In the genomic region with DNA sequence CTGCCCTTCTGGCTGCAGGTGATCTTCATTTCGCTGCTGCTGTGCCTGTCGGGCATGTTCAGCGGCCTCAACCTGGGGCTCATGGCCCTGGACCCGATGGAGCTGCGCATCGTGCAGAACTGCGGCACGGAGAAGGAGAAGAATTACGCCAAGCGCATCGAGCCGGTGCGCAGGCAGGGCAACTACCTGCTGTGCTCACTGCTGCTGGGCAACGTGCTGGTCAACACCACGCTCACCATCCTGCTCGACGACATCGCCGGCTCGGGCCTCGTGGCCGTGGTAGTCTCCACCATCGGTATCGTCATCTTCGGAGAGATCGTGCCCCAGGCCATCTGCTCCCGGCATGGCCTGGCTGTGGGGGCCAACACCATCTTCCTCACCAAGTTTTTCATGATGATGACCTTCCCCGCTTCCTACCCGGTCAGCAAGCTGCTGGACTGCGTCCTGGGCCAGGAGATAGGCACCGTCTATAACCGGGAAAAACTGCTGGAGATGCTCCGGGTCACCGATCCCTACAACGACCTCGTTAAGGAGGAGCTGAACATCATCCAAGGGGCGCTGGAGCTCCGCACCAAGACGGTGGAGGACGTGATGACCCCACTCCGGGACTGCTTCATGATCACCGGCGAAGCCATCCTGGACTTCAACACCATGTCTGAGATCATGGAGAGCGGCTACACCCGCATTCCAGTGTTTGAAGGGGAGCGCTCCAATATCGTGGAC, we compare ENCODE assay signal across 8 cellular contexts. TPM values are rescaled to one million over a fixed set of nuclear protein-coding genes. Genes with fewer than 3 reads are reported as not detected.
DNase-seq lines count a peak whose midpoint lies in the region; ATAC-seq and TF ChIP-seq lines count a peak whose summit lies in the region.

No MANE protein-coding gene starts in this region.

- H3K9ac ChIP-seq in HCT116 (ENCODE audit: low read length): no peak overlapping the region; the same call in 1 of the 2 replicates

- no peaks in the 10 kb centered on the region for H3K27me3 ChIP-seq in HCT116 (ENCODE audit: insufficient read depth, low read length)

- peaks cover 29% of the 10 kb centered on the region for H3K79me2 ChIP-seq in HCT116 (ENCODE audit: insufficient read depth, low read length)

- peak overlapping the region; percentile 88 for H3K4me2 ChIP-seq in HCT116 (ENCODE audit: low read length)

- CTCF ChIA-PET in AG04449 (lab: Yijun Ruan, JAX): interaction anchor here (0.7 to 12.3 kb wide), 7 partner anchors 17 to 415 kb away, joined by 3 to 475 read pairs (median 5); no protein-coding TSS in a partner anchor
- CTCF ChIA-PET in HCT116 (lab: Charles Lee): no interaction called here
- CTCF ChIA-PET in activated naive CD4-positive, alpha-beta T cell treated with anti-CD3 and anti-CD28 coated beads for 36 hours (lab: Charles Lee): interaction anchor here (3.1 kb wide), 1 partner anchor 135 kb away, joined by 23 read pairs; no protein-coding TSS in a partner anchor

- H3K27ac Mint-ChIP-seq in activated naive CD4-positive, alpha-beta T cell treated with anti-CD3 and anti-CD28 coated beads for 36 hours: no peak overlapping the region

- no peaks in the 10 kb centered on the region for H3K9me3 ChIP-seq in HCT116 (ENCODE audit: control insufficient read depth in 1 of 2, insufficient read depth in 1 of 2, low read depth in 1 of 2, low read length in 2 of 2)

- H3K4me1 ChIP-seq in HCT116 (ENCODE audit: control insufficient read depth in 1 of 2, insufficient read depth in 2 of 2, low read length in 2 of 2): peaks cover 12 to 24% of the 10 kb centered on the region in 2 experiments

- POLR2A ChIA-PET in AG04449 (lab: Yijun Ruan, JAX): no interaction called here
- POLR2A ChIA-PET in HCT116 (lab: Charles Lee): no interaction called here

- no peaks in the 10 kb centered on the region for H3K9me3 Mint-ChIP-seq in activated naive CD4-positive, alpha-beta T cell treated with anti-CD3 and anti-CD28 coated beads for 36 hours

- DNase-seq in AG04449 (ENCODE audit: low read depth, low spot score) (no peak), HCT116 (ENCODE audit: low read depth, low spot score) (no peak), left ventricle myocardium superior (peak; percentile 36), retinal pigment epithelial cell (ENCODE audit: low read depth) (no peak), GM10266 (ENCODE audit: extremely low spot score) (no peak), DMS114 treated with DMSO at 0.1 percent for 48 hours (lab: John Stamatoyannopoulos, UW; ENCODE audit: unreplicated experiment) (no peak)
- peak; percentile 22 for DNase-seq in activated naive CD4-positive, alpha-beta T cell treated with anti-CD3 and anti-CD28 coated beads for 36 hours

- TF ChIP-seq POLR2A in HCT116 (IDR thresholded peaks at IDR 0.05; ENCODE audit: borderline replicate concordance, extremely low read depth, insufficient read depth, insufficient read length): no peak

- BruUV-seq in HCT116 (replicated peaks; lab: Mats Ljungman, UMichigan): no TSS peak

- no peak overlapping the region for H2AFZ ChIP-seq in HCT116 (ENCODE audit: low read depth, low read length, poor library complexity, severe bottlenecking)

- no peaks in the 10 kb centered on the region for H3K9me2 ChIP-seq in HCT116 (ENCODE audit: insufficient read depth)

- H3K36me3 ChIP-seq in HCT116 (ENCODE audit: control insufficient read depth in 1 of 2, insufficient read depth in 2 of 2, low read length in 2 of 2): no peaks in the 10 kb centered on the region

- H4K20me1 ChIP-seq in HCT116 (ENCODE audit: insufficient read depth): no peaks in the 10 kb centered on the region

- H3K36me3 Mint-ChIP-seq in activated naive CD4-positive, alpha-beta T cell treated with anti-CD3 and anti-CD28 coated beads for 36 hours (ENCODE audit: low read depth): peaks cover 1% of the 10 kb centered on the region

- ATAC-seq in HCT116: no peak
- no peak for ATAC-seq in left ventricle myocardium superior
- no peak for ATAC-seq in HG03469 (IDR thresholded peaks at IDR 0.05; ENCODE audit: unreplicated experiment)

- TF ChIP-seq RAD21 in HCT116 (IDR thresholded peaks at IDR 0.05; ENCODE audit: low read depth): no peak

- H3K27ac ChIP-seq in HCT116 (ENCODE audit: low read depth, low read length): peak overlapping the region; percentile 77; the same call in 1 of the 2 replicates

- RAD21 ChIA-PET in HCT116 (lab: Charles Lee; ENCODE audit: low non-redundant PET in 1 of 2, low total read pairs in 2 of 2, uncharacterized antibody in 2 of 2, unreplicated experiment in 2 of 2): no interaction called here

- intact Hi-C loops in HCT116 (cut with micrococcal nuclease) (loop anchor here (5.0 kb wide), 1 partner anchor 192 kb away; no protein-coding TSS in a partner anchor), left ventricle myocardium superior (cut with micrococcal nuclease) (loop anchor here (5.0 to 10.0 kb wide), 2 partner anchors 145 to 323 kb away; no protein-coding TSS in a partner anchor)
- intact Hi-C loops in activated naive CD4-positive, alpha-beta T cell treated with anti-CD3 and anti-CD28 coated beads for 36 hours (cut with micrococcal nuclease): loop anchor here (5.0 kb wide), 1 partner anchor 192 kb away; no protein-coding TSS in a partner anchor

- H3K4me3 Mint-ChIP-seq in activated naive CD4-positive, alpha-beta T cell treated with anti-CD3 and anti-CD28 coated beads for 36 hours: peak overlapping the region; percentile 92

- peaks cover 5% of the 10 kb centered on the region for H3K27me3 Mint-ChIP-seq in activated naive CD4-positive, alpha-beta T cell treated with anti-CD3 and anti-CD28 coated beads for 36 hours (ENCODE audit: low read depth)

- peaks cover 56% of the 10 kb centered on the region for H3K4me1 Mint-ChIP-seq in activated naive CD4-positive, alpha-beta T cell treated with anti-CD3 and anti-CD28 coated beads for 36 hours (ENCODE audit: low read depth)

- no peak for TF ChIP-seq CTCF in AG04449 (IDR thresholded peaks at IDR 0.05; ENCODE audit: insufficient read depth, low read length, missing control alignments)
- no peak for TF ChIP-seq CTCF in HCT116 (IDR thresholded peaks at IDR 0.05 in 2 of 3, conservative IDR thresholded peaks at IDR 0.05 in 1 of 3; ENCODE audit: borderline replicate concordance in 1 of 3, insufficient read depth in 1 of 3, low read depth in 2 of 3, low read length in 2 of 3)
- TF ChIP-seq CTCF in retinal pigment epithelial cell (conservative IDR thresholded peaks at IDR 0.05; ENCODE audit: low read depth, low read length): no peak
- no peak for TF ChIP-seq CTCF in GM10266 (IDR thresholded peaks at IDR 0.05; ENCODE audit: control insufficient read depth, insufficient read depth, low read depth, missing control alignments)

- H3K4me3 ChIP-seq in AG04449 (ENCODE audit: low read depth, low read length) (peak overlapping the region; percentile 99), HCT116 (replicated peaks in 1 of 2; ENCODE audit: low read depth in 1 of 2, low read length in 2 of 2) (peak overlapping the region; percentile 71 to 85), retinal pigment epithelial cell (ENCODE audit: low read length) (peak overlapping the region; percentile 93)

TF ChIP-seq in HCT116, 20 proteins besides CTCF, POLR2A, EP300 and RAD21 (continues in another document):
- no peak for TF ChIP-seq YY1 (IDR thresholded peaks at IDR 0.05; ENCODE audit: extremely low read depth, insufficient replicate concordance, low read depth, low read length)
- no peak for TF ChIP-seq ZFX (IDR thresholded peaks at IDR 0.05)
- no peak for TF ChIP-seq ATF3 (IDR thresholded peaks at IDR 0.05)
- no peak for TF ChIP-seq ELF1 (IDR thresholded peaks at IDR 0.05; ENCODE audit: borderline replicate concordance, low read depth)
- no peak for TF ChIP-seq EZH2phosphoT487 (IDR thresholded peaks at IDR 0.05; ENCODE audit: borderline replicate concordance)
- TF ChIP-seq EZH2 (IDR thresholded peaks at IDR 0.05): no peak
- no peak for TF ChIP-seq FOSL1 (IDR thresholded peaks at IDR 0.05; ENCODE audit: low read depth)
- TF ChIP-seq TCF7L2 (IDR thresholded peaks at IDR 0.05; ENCODE audit: borderline replicate concordance, extremely low read depth, insufficient read depth, insufficient read length): no peak
- TF ChIP-seq SIN3A (IDR thresholded peaks at IDR 0.05; ENCODE audit: low read depth): no peak
- no peak for TF ChIP-seq SP1 (IDR thresholded peaks at IDR 0.05; ENCODE audit: low read depth)
- no peak for TF ChIP-seq CBX3 (IDR thresholded peaks at IDR 0.05; ENCODE audit: low read depth)
- no peak for TF ChIP-seq JUND (IDR thresholded peaks at IDR 0.05)
- TF ChIP-seq EGR1 (IDR thresholded peaks at IDR 0.05; ENCODE audit: low read depth): no peak
- TF ChIP-seq ZNF274 (IDR thresholded peaks at IDR 0.05; ENCODE audit: low read depth, low read length): no peak
- TF ChIP-seq CEBPB (IDR thresholded peaks at IDR 0.05; ENCODE audit: low read depth): no peak
- TF ChIP-seq POLR2AphosphoS5 (IDR thresholded peaks at IDR 0.05; ENCODE audit: low read depth, low read length): no peak

RNA-seq across cellular contexts. Expression of gene CNNM2, which starts 1.3 kb away (rescaled TPM):
- total RNA-seq in HCT116 (2021; ENCODE audit: unreplicated experiment): 23.1 TPM
- 13.8 and 14.6 TPM in 2 replicates for polyA plus RNA-seq in HCT116 (2012)
- total RNA-seq in activated naive CD4-positive, alpha-beta T cell treated with anti-CD3 and anti-CD28 coated beads for 36 hours: 1 to 10 TPM; 3.9 to 4.3 TPM
- 4.2 TPM for total RNA-seq in left ventricle myocardium superior

RNA-seq across cellular contexts. Expression of gene AS3MT, which starts 50.1 kb away (rescaled TPM):
- 0.79 TPM for total RNA-seq in HCT116 (2021; ENCODE audit: unreplicated experiment)
- 0.07 and 0.12 TPM in 2 replicates for polyA plus RNA-seq in HCT116 (2012)
- total RNA-seq in activated naive CD4-positive, alpha-beta T cell treated with anti-CD3 and anti-CD28 coated beads for 36 hours: 1 to 10 TPM; 1.0 to 1.2 TPM
- total RNA-seq in left ventricle myocardium superior: 22.4 TPM

Comparison
In these comparisons a context has a peak if more than half of its experiments do, and no peak if none do; other contexts are left out.
1. DNase-seq: peak in activated naive CD4-positive, alpha-beta T cell treated with anti-CD3 and anti-CD28 coated beads for 36 hours (single experiment) and left ventricle myocardium superior (single experiment); none in AG04449 (single experiment), HCT116 (single experiment), retinal pigment epithelial cell (single experiment), GM10266 (single experiment) and DMS114 treated with DMSO at 0.1 percent for 48 hours (single experiment).
2. RNA of gene AS3MT, which starts 50.1 kb away (total RNA-seq): 22.4 TPM in left ventricle myocardium superior (single experiment); 1.0 to 1.2 TPM in activated naive CD4-positive, alpha-beta T cell treated with anti-CD3 and anti-CD28 coated beads for 36 hours and 0.79 TPM in HCT116 (single experiment); every median in the first group is over 10 times any median in the second.
3. Peak in every context shown above with its lines, with median percentiles within 50 percentile points of each other: H3K4me3 ChIP-seq.